Comparison of ENCODE assay signal across 1 cellular context in the genomic region with DNA sequence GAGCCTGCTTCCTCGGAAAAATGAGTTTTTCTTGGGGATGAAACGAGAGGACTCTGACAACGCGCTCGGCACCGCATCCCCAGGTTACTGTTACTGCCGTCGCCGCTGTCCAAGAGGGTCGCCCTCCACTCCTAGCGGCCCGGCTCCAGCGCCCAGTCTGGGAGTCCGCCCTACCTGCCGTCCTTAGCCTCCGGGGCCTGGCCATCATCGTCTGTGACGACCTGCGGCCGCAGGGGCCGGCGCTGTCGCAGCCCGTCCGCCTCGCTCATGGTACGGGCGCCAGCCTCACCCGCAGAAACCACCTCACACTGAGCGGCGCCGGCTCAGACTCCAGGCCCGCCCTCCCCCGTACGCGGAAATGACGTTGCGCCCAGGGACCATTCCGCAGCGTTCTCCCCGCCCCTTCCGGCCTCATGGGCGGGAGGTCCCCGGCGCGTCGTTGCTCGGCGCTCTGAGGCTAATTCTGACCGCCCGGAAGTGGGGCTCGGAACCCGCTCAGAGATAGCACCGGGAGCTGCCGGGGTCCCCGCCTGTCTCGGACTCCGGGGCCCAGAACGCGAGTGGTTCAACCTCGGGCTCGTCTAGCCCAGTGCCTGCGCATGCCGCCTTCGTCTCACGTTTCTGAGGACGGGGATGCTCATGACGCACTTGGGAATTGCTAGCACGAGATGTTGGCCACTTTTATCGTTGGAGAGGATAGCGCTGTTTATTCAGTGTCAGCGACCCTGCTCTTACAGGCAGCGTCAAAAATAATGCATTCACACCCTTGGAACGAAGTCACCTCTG.
TF ChIP-seq lines count a peak whose summit lies in the region.

A gene with protein sequence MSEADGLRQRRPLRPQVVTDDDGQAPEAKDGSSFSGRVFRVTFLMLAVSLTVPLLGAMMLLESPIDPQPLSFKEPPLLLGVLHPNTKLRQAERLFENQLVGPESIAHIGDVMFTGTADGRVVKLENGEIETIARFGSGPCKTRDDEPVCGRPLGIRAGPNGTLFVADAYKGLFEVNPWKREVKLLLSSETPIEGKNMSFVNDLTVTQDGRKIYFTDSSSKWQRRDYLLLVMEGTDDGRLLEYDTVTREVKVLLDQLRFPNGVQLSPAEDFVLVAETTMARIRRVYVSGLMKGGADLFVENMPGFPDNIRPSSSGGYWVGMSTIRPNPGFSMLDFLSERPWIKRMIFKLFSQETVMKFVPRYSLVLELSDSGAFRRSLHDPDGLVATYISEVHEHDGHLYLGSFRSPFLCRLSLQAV (minus strand): TSS at position 332 of the 786 bp plus-strand sequence. CDS start 63 bp downstream, at position 269.

TF ChIP-seq in HepG2, 621 proteins besides CTCF, POLR2A, EP300 and RAD21 (continued from another document and continues in another):
- TF ChIP-seq ZFP36 (IDR thresholded peaks at IDR 0.05; ENCODE audit: borderline replicate concordance, low read depth, low read length, partially characterized antibody) (no peak), HIVEP1 (CRISPR knock-in tag; IDR thresholded peaks at IDR 0.05) (peak; percentile 99), ZEB1 (IDR thresholded peaks at IDR 0.05; ENCODE audit: insufficient replicate concordance, low read depth) (peak; percentile 31), ZNF292 (CRISPR knock-in tag; IDR thresholded peaks at IDR 0.05; ENCODE audit: borderline replicate concordance, low read depth) (peak; percentile 89; the same call in 1 of the 2 replicates), ZNF761 (CRISPR knock-in tag; conservative IDR thresholded peaks at IDR 0.05) (peak; percentile 75), SALL2 (CRISPR knock-in tag; IDR thresholded peaks at IDR 0.05) (peak; percentile 98), GFI1 (CRISPR knock-in tag; IDR thresholded peaks at IDR 0.05; ENCODE audit: borderline replicate concordance) (peak; percentile 75), ZNF607 (CRISPR knock-in tag; IDR thresholded peaks at IDR 0.05; ENCODE audit: borderline replicate concordance) (peak; percentile 96), HMG20A (CRISPR knock-in tag; IDR thresholded peaks at IDR 0.05; ENCODE audit: borderline replicate concordance) (no peak), ZNF280D (CRISPR knock-in tag; IDR thresholded peaks at IDR 0.05) (peak; percentile 98), RFXAP (CRISPR knock-in tag; IDR thresholded peaks at IDR 0.05; ENCODE audit: borderline replicate concordance) (peak; percentile 74), SNAPC5 (CRISPR knock-in tag; IDR thresholded peaks at IDR 0.05; ENCODE audit: borderline replicate concordance) (peak; percentile 59; the same call in 1 of the 2 replicates), ZNF263 (CRISPR knock-in tag; IDR thresholded peaks at IDR 0.05) (peak; percentile 75; the same call in 1 of the 2 replicates), PRMT3 (CRISPR knock-in tag; IDR thresholded peaks at IDR 0.05; ENCODE audit: borderline replicate concordance, low read depth) (no peak; the same call in 1 of the 2 replicates), ZNF256 (CRISPR knock-in tag; conservative IDR thresholded peaks at IDR 0.05) (peak; percentile 96; the same call in 1 of the 2 replicates), ATRX (CRISPR knock-in tag; IDR thresholded peaks at IDR 0.05; ENCODE audit: borderline replicate concordance) (no peak), KDM2A (CRISPR knock-in tag; IDR thresholded peaks at IDR 0.05; ENCODE audit: borderline replicate concordance, low read depth) (peak; percentile 97), ZNF354B (CRISPR knock-in tag; IDR thresholded peaks at IDR 0.05) (no peak; the same call in 1 of the 2 replicates), ZNF772 (CRISPR knock-in tag; IDR thresholded peaks at IDR 0.05) (peak; percentile 92), FOXA3 (CRISPR knock-in tag; IDR thresholded peaks at IDR 0.05) (peak; percentile 66), JUND (CRISPR knock-in tag; IDR thresholded peaks at IDR 0.05) (no peak; the same call in 1 of the 2 replicates), EEA1 (CRISPR knock-in tag; IDR thresholded peaks at IDR 0.05; ENCODE audit: borderline replicate concordance) (peak; percentile 95; the same call in 1 of the 2 replicates), GATAD2A (CRISPR knock-in tag; IDR thresholded peaks at IDR 0.05) (peak; percentile 87), ZNF776 (CRISPR knock-in tag; IDR thresholded peaks at IDR 0.05) (peak; percentile 94), XBP1 (CRISPR knock-in tag; IDR thresholded peaks at IDR 0.05) (peak; percentile 67; the same call in 1 of the 2 replicates), ZNF850 (CRISPR knock-in tag; conservative IDR thresholded peaks at IDR 0.05) (no peak), TBP (CRISPR knock-in tag; IDR thresholded peaks at IDR 0.05) (no peak), NFE2L2 (IDR thresholded peaks at IDR 0.05; ENCODE audit: low read length) (no peak), SAFB2 (CRISPR knock-in tag; IDR thresholded peaks at IDR 0.05; ENCODE audit: borderline replicate concordance, low read depth) (peak; percentile 82; the same call in 1 of the 2 replicates), ZNF687 (CRISPR knock-in tag; IDR thresholded peaks at IDR 0.05) (peak; percentile 99), MLXIP (CRISPR knock-in tag; IDR thresholded peaks at IDR 0.05; ENCODE audit: borderline replicate concordance) (peak; percentile 65), MIER3 (CRISPR knock-in tag; IDR thresholded peaks at IDR 0.05; ENCODE audit: borderline replicate concordance) (peak; percentile 95), ZFP90 (CRISPR knock-in tag; IDR thresholded peaks at IDR 0.05; ENCODE audit: borderline replicate concordance) (peak; percentile 98)
- TF ChIP-seq, protein P1, sequence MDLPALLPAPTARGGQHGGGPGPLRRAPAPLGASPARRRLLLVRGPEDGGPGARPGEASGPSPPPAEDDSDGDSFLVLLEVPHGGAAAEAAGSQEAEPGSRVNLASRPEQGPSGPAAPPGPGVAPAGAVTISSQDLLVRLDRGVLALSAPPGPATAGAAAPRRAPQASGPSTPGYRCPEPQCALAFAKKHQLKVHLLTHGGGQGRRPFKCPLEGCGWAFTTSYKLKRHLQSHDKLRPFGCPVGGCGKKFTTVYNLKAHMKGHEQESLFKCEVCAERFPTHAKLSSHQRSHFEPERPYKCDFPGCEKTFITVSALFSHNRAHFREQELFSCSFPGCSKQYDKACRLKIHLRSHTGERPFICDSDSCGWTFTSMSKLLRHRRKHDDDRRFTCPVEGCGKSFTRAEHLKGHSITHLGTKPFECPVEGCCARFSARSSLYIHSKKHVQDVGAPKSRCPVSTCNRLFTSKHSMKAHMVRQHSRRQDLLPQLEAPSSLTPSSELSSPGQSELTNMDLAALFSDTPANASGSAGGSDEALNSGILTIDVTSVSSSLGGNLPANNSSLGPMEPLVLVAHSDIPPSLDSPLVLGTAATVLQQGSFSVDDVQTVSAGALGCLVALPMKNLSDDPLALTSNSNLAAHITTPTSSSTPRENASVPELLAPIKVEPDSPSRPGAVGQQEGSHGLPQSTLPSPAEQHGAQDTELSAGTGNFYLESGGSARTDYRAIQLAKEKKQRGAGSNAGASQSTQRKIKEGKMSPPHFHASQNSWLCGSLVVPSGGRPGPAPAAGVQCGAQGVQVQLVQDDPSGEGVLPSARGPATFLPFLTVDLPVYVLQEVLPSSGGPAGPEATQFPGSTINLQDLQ (CRISPR knock-in tag; IDR thresholded peaks at IDR 0.05) = peak; percentile 79
- TF ChIP-seq, protein P2, sequence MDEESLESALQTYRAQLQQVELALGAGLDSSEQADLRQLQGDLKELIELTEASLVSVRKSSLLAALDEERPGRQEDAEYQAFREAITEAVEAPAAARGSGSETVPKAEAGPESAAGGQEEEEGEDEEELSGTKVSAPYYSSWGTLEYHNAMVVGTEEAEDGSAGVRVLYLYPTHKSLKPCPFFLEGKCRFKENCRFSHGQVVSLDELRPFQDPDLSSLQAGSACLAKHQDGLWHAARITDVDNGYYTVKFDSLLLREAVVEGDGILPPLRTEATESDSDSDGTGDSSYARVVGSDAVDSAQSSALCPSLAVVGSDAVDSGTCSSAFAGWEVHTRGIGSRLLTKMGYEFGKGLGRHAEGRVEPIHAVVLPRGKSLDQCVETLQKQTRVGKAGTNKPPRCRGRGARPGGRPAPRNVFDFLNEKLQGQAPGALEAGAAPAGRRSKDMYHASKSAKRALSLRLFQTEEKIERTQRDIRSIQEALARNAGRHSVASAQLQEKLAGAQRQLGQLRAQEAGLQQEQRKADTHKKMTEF (CRISPR knock-in tag; IDR thresholded peaks at IDR 0.05) = peak; percentile 99
- TF ChIP-seq, protein P3, sequence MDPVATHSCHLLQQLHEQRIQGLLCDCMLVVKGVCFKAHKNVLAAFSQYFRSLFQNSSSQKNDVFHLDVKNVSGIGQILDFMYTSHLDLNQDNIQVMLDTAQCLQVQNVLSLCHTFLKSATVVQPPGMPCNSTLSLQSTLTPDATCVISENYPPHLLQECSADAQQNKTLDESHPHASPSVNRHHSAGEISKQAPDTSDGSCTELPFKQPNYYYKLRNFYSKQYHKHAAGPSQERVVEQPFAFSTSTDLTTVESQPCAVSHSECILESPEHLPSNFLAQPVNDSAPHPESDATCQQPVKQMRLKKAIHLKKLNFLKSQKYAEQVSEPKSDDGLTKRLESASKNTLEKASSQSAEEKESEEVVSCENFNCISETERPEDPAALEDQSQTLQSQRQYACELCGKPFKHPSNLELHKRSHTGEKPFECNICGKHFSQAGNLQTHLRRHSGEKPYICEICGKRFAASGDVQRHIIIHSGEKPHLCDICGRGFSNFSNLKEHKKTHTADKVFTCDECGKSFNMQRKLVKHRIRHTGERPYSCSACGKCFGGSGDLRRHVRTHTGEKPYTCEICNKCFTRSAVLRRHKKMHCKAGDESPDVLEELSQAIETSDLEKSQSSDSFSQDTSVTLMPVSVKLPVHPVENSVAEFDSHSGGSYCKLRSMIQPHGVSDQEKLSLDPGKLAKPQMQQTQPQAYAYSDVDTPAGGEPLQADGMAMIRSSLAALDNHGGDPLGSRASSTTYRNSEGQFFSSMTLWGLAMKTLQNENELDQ (CRISPR knock-in tag; IDR thresholded peaks at IDR 0.05; ENCODE audit: borderline replicate concordance) = peak; percentile 69; the same call in 1 of the 2 replicates
